Comparison of ENCODE assay signal across 26 cellular contexts in genomic region chr5:93454896-93455295, GRCh38.
A peak's percentile ranks its signal among the peaks of the same experiment; 100 is the strongest.
DNase-seq lines count a peak whose midpoint lies in the region; ATAC-seq and TF ChIP-seq lines count a peak whose summit lies in the region.
"Had no signal": no experiment of that assay in that cellular context is flagged by ENCODE, and none has a peak within 500 bp of the region (broad histone marks: within the 10 kb centered on the region; RNA-seq: fewer than 3 reads in every experiment).

No MANE protein-coding gene starts in this region.

- H3K23me2 ChIP-seq in H9 (ENCODE audit: insufficient read length, low read depth, low read length, poor library complexity, severe bottlenecking) = no peaks in the 10 kb centered on the region

- H4K20me1 ChIP-seq in H9 (ENCODE audit: control insufficient read depth, insufficient read depth, insufficient read length) (no peaks in the 10 kb centered on the region), SK-N-SH (ENCODE audit: insufficient read depth) (no peaks in the 10 kb centered on the region)
- H4K20me1 ChIP-seq: BLaER1 had no signal

- H3K4me1 Mint-ChIP-seq in H9 = peaks cover 12 to 14% of the 10 kb centered on the region in 2 experiments
- H3K4me1 Mint-ChIP-seq: CD4-positive, CD25-positive, alpha-beta regulatory T cell had no signal

- no peaks in the 10 kb centered on the region; the same call in 1 of the 2 replicates for H3K27me3 Mint-ChIP-seq in H9 (ENCODE audit: low read depth)

- H3K9me2 ChIP-seq in SK-N-SH = no peaks in the 10 kb centered on the region

- H3K4me3 ChIP-seq in epithelial cell of proximal tubule (ENCODE audit: low read depth, low read length) (no peak overlapping the region), SK-N-SH (ENCODE audit: low read depth in 2 of 2, low read length in 1 of 2) (no peak overlapping the region)
- H3K4me3 ChIP-seq: BLaER1, K562, MG63, SJSA1 had no signal

- no CpG with 5 or more reads among the region's 1 CpG for WGBS in H9 (ENCODE audit: extremely low coverage, insufficient read length, low lambda C conversion rate)
- WGBS in SK-N-SH (ENCODE audit: low lambda C conversion rate) = 100% methylated on average over 1 of the region's 1 CpG

- H3K27me3 ChIP-seq in H9 (ENCODE audit: insufficient read depth, low read length) (no peaks in the 10 kb centered on the region), SK-N-SH (ENCODE audit: insufficient read depth) (no peaks in the 10 kb centered on the region)
- H3K27me3 ChIP-seq: BLaER1, MG63, SJSA1 had no signal

- H3K4me2 ChIP-seq in H9 (ENCODE audit: insufficient read depth, insufficient read length, low read length) (no peak overlapping the region), SK-N-SH (no peak overlapping the region)
- H3K4me2 ChIP-seq: BLaER1 had no signal

- H3F3A ChIP-seq in SK-N-SH (replicated peaks; ENCODE audit: insufficient read depth) = no peaks in the 10 kb centered on the region

- H3K79me2 ChIP-seq in H9 (ENCODE audit: insufficient read depth, low read length) (no peaks in the 10 kb centered on the region), SK-N-SH (ENCODE audit: insufficient read depth) (no peaks in the 10 kb centered on the region)

- no peak overlapping the region for H3K23ac ChIP-seq in H9 (ENCODE audit: insufficient read length, low read depth, low read length)

- H3K79me1 ChIP-seq in H9 (ENCODE audit: insufficient read depth, low read depth, low read length, poor library complexity, severe bottlenecking) = no peaks in the 10 kb centered on the region

- H2BK5ac ChIP-seq in H9 (ENCODE audit: insufficient read length, low read length) = no peak overlapping the region

- no peak for DNase-seq in H9
- DNase-seq in amniotic epithelial cell (ENCODE audit: low read depth) = peak; percentile 20
- peak; percentile 19 for DNase-seq in epithelial cell of proximal tubule (ENCODE audit: low read depth)
- DNase-seq in left kidney (ENCODE audit: low read depth, low spot score) = peak; percentile 34
- DNase-seq in NCI-H748 (lab: John Stamatoyannopoulos, UW; ENCODE audit: unreplicated experiment) = no peak
- no peak for DNase-seq in NCI-H2227 treated with DMSO at 0.1 percent for 48 hours (lab: John Stamatoyannopoulos, UW)
- no peak for DNase-seq in SK-N-SH
- DNase-seq: CD4-positive, CD25-positive, alpha-beta regulatory T cell; DMS153; DND-41; H7; Kasumi-1; MG63; NCI-H1105 treated with DMSO at 0.1 percent for 48 hours; NCI-H146; NCI-H2029; NCI-H226; NCI-H510A; NCI-H69; PC-3; Right ventricle myocardium superior; RPMI8226 had no signal

- H2AFZ ChIP-seq in H9 (ENCODE audit: low read length) (no peak overlapping the region), SK-N-SH (ENCODE audit: low read depth) (no peak overlapping the region)

- no peak overlapping the region for H3K14ac ChIP-seq in H9 (ENCODE audit: insufficient read depth, low read length)

- CTCF ChIA-PET in SK-N-SH (lab: Yijun Ruan, JAX) = no interaction called here

- peaks cover 0 to 13% of the 10 kb centered on the region in 2 experiments for H3K36me3 ChIP-seq in SK-N-SH (replicated peaks in 1 of 2; ENCODE audit: control insufficient read depth in 1 of 2, insufficient read depth in 2 of 2, low read length in 1 of 2)
- H3K36me3 ChIP-seq: BLaER1, MG63, SJSA1 had no signal

- no peak overlapping the region for H2AK5ac ChIP-seq in H9 (ENCODE audit: insufficient read length, low read length)

- no peak overlapping the region for H3T11ph ChIP-seq in H9 (ENCODE audit: low read length)

- H3K9ac ChIP-seq in H9 (ENCODE audit: extremely low read depth, insufficient read length, low read length) = no peak overlapping the region
- H3K9ac ChIP-seq in SK-N-SH = no peak overlapping the region
- H3K9ac ChIP-seq: BLaER1 had no signal

- no peak for ATAC-seq in HG03097 (IDR thresholded peaks at IDR 0.05; ENCODE audit: low FRiP score, unreplicated experiment)
- ATAC-seq: K562, PC-3 had no signal

- no peak overlapping the region for H3K18ac ChIP-seq in H9 (ENCODE audit: insufficient read length, low read depth, low read length)

- H3K4me3 Mint-ChIP-seq in H9 = no peak overlapping the region

- POLR2A ChIA-PET in SK-N-SH (lab: Yijun Ruan, JAX) = no interaction called here

- H3K27ac ChIP-seq in H9 (ENCODE audit: insufficient read length, low read depth, low read length) (no peak overlapping the region), SK-N-SH (ENCODE audit: low read depth in 2 of 2, low read length in 1 of 2) (no peak overlapping the region)
- H3K27ac ChIP-seq: BLaER1, SJSA1 had no signal

- H3K9me3 Mint-ChIP-seq in H9 = peaks cover 4 to 6% of the 10 kb centered on the region in 2 experiments; a peak in 2 of 5 replicates

- no peak overlapping the region for H3K27ac Mint-ChIP-seq in H9
- H3K27ac Mint-ChIP-seq: CD4-positive, CD25-positive, alpha-beta regulatory T cell had no signal

- no peak for TF ChIP-seq RAD21 in SK-N-SH (IDR thresholded peaks at IDR 0.05; ENCODE audit: low read length)

- H4K5ac ChIP-seq in H9 (ENCODE audit: insufficient read length, low read depth, low read length) = no peak overlapping the region

- H3K4me1 ChIP-seq in H9 (ENCODE audit: insufficient read depth, low read length) = peaks cover 3% of the 10 kb centered on the region; the same call in 1 of the 2 replicates
- no peaks in the 10 kb centered on the region; a peak in 2 of 4 replicates for H3K4me1 ChIP-seq in SK-N-SH (ENCODE audit: control insufficient read depth in 1 of 2, insufficient read depth in 2 of 2, low read depth in 1 of 2, low read length in 1 of 2)
- H3K4me1 ChIP-seq: BLaER1, SJSA1 had no signal

- H2BK12ac ChIP-seq in H9 (ENCODE audit: insufficient read length, low read depth, low read length) = no peak overlapping the region

- no peak overlapping the region for H4K8ac ChIP-seq in H9 (replicated peaks; ENCODE audit: insufficient read length, low read depth, low read length)

- TF ChIP-seq CTCF in H9 (conservative IDR thresholded peaks at IDR 0.05) (no peak), epithelial cell of proximal tubule (conservative IDR thresholded peaks at IDR 0.05; ENCODE audit: low read depth, low read length) (no peak), SK-N-SH (IDR thresholded peaks at IDR 0.05) (no peak)

- no peak overlapping the region for H4K91ac ChIP-seq in H9 (ENCODE audit: insufficient read length, low read depth, low read length)

- no peak overlapping the region for H2BK120ac ChIP-seq in H9 (ENCODE audit: low read depth, low read length, poor library complexity, severe bottlenecking)

- no peak overlapping the region for H3K4ac ChIP-seq in H9 (ENCODE audit: low read depth, low read length)

- no peak for TF ChIP-seq EP300 in SK-N-SH (IDR thresholded peaks at IDR 0.05; ENCODE audit: borderline replicate concordance in 1 of 2, low read depth in 1 of 2, low read length in 1 of 2)

- H2BK15ac ChIP-seq in H9 (ENCODE audit: low read depth, low read length) = no peak overlapping the region

- H3K56ac ChIP-seq in H9 (ENCODE audit: insufficient read length, low read depth, low read length) = no peak overlapping the region

- H2BK20ac ChIP-seq in H9 (ENCODE audit: low read depth, low read length, poor library complexity, severe bottlenecking) = peak overlapping the region; percentile 90

- peaks cover 0 to 4% (median 3%) of the 10 kb centered on the region in 3 experiments; a peak in 1 of 7 replicates for H3K36me3 Mint-ChIP-seq in H9 (ENCODE audit: insufficient read depth in 1 of 3, low read depth in 3 of 3)
- H3K36me3 Mint-ChIP-seq: CD4-positive, CD25-positive, alpha-beta regulatory T cell had no signal

- no peaks in the 10 kb centered on the region for H3K9me3 ChIP-seq in H9 (ENCODE audit: control insufficient read depth, low read depth, low read length)
- no peaks in the 10 kb centered on the region for H3K9me3 ChIP-seq in SK-N-SH
- H3K9me3 ChIP-seq: BLaER1, MG63, SJSA1 had no signal

TF ChIP-seq in SK-N-SH, 30 proteins besides CTCF, POLR2A, EP300 and RAD21:
- TF ChIP-seq SMC3 (IDR thresholded peaks at IDR 0.05; ENCODE audit: low read depth, low read length) (no peak), POLR2AphosphoS5 (IDR thresholded peaks at IDR 0.05; ENCODE audit: low read depth, low read length) (no peak), GATA2 (CRISPR knock-in tag; IDR thresholded peaks at IDR 0.05) (no peak), CHD2 (IDR thresholded peaks at IDR 0.05; ENCODE audit: low read length, partially characterized antibody) (no peak), TEAD4 (IDR thresholded peaks at IDR 0.05; ENCODE audit: borderline replicate concordance, insufficient read depth) (no peak), FOSL2 (IDR thresholded peaks at IDR 0.05; ENCODE audit: borderline replicate concordance, low read depth) (no peak), EZH2phosphoT487 (IDR thresholded peaks at IDR 0.05; ENCODE audit: borderline replicate concordance, low read depth) (no peak), MEF2A (IDR thresholded peaks at IDR 0.05; ENCODE audit: borderline replicate concordance, low read depth) (no peak), FOXM1 (IDR thresholded peaks at IDR 0.05; ENCODE audit: low read depth) (no peak), MAX (IDR thresholded peaks at IDR 0.05; ENCODE audit: low read depth) (no peak), ELF1 (IDR thresholded peaks at IDR 0.05) (no peak)
- TF ChIP-seq, protein P1, sequence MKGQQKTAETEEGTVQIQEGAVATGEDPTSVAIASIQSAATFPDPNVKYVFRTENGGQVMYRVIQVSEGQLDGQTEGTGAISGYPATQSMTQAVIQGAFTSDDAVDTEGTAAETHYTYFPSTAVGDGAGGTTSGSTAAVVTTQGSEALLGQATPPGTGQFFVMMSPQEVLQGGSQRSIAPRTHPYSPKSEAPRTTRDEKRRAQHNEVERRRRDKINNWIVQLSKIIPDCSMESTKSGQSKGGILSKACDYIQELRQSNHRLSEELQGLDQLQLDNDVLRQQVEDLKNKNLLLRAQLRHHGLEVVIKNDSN (IDR thresholded peaks at IDR 0.05; ENCODE audit: borderline replicate concordance, low read depth) = no peak

Comparison
In these comparisons a context has a peak if more than half of its experiments do, and no peak if none do; other contexts are left out.
1. DNase-seq: peak in amniotic epithelial cell (single experiment), epithelial cell of proximal tubule (single experiment) and left kidney (single experiment); none in H9 (single experiment), NCI-H748 (single experiment), NCI-H2227 treated with DMSO at 0.1 percent for 48 hours (single experiment) and SK-N-SH (single experiment).